Comparison of ENCODE assay signal across 1 cellular context in the genomic region with DNA sequence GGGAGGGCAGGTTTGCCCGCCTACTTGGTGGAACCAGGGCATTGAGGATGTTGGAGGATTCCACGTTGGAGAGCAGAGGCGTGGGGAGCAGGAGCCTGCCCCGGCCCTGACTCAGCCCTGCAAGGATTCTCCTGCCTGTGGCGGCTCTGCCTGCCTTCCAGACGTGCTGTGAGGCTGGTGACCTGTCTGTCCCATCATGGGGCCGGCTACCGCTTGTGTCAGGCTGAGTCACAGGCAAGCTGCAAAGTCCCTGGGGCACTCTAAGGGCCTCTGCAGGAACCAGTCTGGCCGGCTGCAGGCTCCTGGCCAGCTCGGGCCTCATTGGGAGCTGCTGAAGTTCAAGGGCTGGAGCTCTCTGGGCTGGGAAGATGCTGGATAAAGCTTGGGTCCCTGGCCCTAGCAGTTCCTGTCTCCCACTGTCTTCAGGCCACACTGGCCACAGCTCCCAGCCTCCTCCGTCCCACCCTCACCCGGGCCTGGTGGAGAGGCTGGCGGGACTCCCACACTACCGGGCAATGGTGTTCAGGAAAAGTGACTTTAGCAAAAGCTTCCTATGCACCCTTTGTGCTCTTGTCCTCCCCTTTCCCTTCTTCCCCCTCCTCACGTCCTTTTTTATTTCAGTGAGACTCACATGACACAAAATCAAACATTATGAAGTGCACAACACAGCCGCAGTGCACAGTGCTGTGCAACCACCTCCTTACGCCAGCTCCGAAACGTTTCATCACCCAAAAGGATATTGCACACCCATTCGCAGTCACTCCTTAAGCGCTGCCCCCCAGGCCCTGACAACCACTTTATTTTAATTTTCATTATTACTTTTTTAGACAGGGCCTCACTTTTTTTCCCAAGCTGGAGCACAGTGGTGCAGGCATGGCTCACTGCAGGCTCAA.
TF ChIP-seq lines count a peak whose summit lies in the region.

No MANE protein-coding gene starts in this region.

TF ChIP-seq in HepG2, 621 proteins besides CTCF, POLR2A, EP300 and RAD21:
- TF ChIP-seq FOSL2 (CRISPR knock-in tag; IDR thresholded peaks at IDR 0.05) (peak; percentile 51), TEF (CRISPR knock-in tag; IDR thresholded peaks at IDR 0.05) (no peak), KLF12 (CRISPR knock-in tag; IDR thresholded peaks at IDR 0.05; ENCODE audit: borderline replicate concordance) (no peak), ZSCAN25 (CRISPR knock-in tag; IDR thresholded peaks at IDR 0.05) (peak; percentile 46; the same call in 1 of the 2 replicates)
- TF ChIP-seq, protein P1, sequence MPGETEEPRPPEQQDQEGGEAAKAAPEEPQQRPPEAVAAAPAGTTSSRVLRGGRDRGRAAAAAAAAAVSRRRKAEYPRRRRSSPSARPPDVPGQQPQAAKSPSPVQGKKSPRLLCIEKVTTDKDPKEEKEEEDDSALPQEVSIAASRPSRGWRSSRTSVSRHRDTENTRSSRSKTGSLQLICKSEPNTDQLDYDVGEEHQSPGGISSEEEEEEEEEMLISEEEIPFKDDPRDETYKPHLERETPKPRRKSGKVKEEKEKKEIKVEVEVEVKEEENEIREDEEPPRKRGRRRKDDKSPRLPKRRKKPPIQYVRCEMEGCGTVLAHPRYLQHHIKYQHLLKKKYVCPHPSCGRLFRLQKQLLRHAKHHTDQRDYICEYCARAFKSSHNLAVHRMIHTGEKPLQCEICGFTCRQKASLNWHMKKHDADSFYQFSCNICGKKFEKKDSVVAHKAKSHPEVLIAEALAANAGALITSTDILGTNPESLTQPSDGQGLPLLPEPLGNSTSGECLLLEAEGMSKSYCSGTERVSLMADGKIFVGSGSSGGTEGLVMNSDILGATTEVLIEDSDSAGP (CRISPR knock-in tag; IDR thresholded peaks at IDR 0.05; ENCODE audit: borderline replicate concordance) = no peak
- TF ChIP-seq, protein P2, sequence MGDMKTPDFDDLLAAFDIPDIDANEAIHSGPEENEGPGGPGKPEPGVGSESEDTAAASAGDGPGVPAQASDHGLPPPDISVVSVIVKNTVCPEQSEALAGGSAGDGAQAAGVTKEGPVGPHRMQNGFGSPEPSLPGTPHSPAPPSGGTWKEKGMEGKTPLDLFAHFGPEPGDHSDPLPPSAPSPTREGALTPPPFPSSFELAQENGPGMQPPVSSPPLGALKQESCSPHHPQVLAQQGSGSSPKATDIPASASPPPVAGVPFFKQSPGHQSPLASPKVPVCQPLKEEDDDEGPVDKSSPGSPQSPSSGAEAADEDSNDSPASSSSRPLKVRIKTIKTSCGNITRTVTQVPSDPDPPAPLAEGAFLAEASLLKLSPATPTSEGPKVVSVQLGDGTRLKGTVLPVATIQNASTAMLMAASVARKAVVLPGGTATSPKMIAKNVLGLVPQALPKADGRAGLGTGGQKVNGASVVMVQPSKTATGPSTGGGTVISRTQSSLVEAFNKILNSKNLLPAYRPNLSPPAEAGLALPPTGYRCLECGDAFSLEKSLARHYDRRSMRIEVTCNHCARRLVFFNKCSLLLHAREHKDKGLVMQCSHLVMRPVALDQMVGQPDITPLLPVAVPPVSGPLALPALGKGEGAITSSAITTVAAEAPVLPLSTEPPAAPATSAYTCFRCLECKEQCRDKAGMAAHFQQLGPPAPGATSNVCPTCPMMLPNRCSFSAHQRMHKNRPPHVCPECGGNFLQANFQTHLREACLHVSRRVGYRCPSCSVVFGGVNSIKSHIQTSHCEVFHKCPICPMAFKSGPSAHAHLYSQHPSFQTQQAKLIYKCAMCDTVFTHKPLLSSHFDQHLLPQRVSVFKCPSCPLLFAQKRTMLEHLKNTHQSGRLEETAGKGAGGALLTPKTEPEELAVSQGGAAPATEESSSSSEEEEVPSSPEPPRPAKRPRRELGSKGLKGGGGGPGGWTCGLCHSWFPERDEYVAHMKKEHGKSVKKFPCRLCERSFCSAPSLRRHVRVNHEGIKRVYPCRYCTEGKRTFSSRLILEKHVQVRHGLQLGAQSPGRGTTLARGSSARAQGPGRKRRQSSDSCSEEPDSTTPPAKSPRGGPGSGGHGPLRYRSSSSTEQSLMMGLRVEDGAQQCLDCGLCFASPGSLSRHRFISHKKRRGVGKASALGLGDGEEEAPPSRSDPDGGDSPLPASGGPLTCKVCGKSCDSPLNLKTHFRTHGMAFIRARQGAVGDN (CRISPR knock-in tag; IDR thresholded peaks at IDR 0.05) = 0 out of 2 replicates have a peak, but pooled peaks have one; percentile 16
